In the genomic region with DNA sequence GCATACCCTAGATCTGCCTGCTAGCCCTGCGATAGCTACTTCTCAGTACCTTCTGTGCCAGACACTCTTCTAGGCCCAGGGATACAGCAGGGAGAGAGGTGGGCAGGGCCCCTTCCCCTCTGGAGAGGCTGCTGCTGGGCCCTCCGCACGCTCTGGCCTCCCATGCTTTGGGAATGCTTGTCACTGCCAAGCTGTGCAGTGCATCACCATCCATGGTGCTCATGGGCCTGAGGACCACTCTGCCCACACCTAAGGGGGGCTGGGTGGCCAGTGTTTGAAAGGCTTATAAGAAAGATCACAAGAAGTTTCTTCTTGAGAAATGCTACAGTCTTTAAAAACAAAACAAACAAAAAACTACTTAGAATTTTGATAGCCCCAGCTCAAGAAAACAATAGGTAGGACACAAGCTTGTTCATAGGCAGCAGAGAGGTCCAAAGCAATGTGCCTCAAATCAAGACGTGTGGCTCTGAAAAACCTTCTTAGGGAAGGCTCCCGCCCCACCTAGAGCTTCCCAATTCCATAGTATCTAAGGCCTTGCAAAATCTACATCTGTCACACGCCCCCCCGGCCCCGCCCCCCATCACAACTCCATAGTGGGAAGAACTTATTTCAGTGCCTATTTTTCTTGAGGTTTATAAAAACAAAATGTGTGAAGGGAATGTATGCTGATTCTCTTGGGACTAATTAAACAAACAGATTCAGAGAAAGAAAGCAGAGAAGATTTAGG, we compare ENCODE assay signal across 1 cellular context.
TF ChIP-seq lines count a peak whose summit lies in the region.

No MANE protein-coding gene starts in this region.

TF ChIP-seq in H1, 55 proteins besides CTCF, POLR2A, EP300 and RAD21:
- TF ChIP-seq BCL11A (IDR thresholded peaks at IDR 0.05; ENCODE audit: low read depth in 2 of 2, low read length in 2 of 2) = no peak
- TF ChIP-seq, protein P1, sequence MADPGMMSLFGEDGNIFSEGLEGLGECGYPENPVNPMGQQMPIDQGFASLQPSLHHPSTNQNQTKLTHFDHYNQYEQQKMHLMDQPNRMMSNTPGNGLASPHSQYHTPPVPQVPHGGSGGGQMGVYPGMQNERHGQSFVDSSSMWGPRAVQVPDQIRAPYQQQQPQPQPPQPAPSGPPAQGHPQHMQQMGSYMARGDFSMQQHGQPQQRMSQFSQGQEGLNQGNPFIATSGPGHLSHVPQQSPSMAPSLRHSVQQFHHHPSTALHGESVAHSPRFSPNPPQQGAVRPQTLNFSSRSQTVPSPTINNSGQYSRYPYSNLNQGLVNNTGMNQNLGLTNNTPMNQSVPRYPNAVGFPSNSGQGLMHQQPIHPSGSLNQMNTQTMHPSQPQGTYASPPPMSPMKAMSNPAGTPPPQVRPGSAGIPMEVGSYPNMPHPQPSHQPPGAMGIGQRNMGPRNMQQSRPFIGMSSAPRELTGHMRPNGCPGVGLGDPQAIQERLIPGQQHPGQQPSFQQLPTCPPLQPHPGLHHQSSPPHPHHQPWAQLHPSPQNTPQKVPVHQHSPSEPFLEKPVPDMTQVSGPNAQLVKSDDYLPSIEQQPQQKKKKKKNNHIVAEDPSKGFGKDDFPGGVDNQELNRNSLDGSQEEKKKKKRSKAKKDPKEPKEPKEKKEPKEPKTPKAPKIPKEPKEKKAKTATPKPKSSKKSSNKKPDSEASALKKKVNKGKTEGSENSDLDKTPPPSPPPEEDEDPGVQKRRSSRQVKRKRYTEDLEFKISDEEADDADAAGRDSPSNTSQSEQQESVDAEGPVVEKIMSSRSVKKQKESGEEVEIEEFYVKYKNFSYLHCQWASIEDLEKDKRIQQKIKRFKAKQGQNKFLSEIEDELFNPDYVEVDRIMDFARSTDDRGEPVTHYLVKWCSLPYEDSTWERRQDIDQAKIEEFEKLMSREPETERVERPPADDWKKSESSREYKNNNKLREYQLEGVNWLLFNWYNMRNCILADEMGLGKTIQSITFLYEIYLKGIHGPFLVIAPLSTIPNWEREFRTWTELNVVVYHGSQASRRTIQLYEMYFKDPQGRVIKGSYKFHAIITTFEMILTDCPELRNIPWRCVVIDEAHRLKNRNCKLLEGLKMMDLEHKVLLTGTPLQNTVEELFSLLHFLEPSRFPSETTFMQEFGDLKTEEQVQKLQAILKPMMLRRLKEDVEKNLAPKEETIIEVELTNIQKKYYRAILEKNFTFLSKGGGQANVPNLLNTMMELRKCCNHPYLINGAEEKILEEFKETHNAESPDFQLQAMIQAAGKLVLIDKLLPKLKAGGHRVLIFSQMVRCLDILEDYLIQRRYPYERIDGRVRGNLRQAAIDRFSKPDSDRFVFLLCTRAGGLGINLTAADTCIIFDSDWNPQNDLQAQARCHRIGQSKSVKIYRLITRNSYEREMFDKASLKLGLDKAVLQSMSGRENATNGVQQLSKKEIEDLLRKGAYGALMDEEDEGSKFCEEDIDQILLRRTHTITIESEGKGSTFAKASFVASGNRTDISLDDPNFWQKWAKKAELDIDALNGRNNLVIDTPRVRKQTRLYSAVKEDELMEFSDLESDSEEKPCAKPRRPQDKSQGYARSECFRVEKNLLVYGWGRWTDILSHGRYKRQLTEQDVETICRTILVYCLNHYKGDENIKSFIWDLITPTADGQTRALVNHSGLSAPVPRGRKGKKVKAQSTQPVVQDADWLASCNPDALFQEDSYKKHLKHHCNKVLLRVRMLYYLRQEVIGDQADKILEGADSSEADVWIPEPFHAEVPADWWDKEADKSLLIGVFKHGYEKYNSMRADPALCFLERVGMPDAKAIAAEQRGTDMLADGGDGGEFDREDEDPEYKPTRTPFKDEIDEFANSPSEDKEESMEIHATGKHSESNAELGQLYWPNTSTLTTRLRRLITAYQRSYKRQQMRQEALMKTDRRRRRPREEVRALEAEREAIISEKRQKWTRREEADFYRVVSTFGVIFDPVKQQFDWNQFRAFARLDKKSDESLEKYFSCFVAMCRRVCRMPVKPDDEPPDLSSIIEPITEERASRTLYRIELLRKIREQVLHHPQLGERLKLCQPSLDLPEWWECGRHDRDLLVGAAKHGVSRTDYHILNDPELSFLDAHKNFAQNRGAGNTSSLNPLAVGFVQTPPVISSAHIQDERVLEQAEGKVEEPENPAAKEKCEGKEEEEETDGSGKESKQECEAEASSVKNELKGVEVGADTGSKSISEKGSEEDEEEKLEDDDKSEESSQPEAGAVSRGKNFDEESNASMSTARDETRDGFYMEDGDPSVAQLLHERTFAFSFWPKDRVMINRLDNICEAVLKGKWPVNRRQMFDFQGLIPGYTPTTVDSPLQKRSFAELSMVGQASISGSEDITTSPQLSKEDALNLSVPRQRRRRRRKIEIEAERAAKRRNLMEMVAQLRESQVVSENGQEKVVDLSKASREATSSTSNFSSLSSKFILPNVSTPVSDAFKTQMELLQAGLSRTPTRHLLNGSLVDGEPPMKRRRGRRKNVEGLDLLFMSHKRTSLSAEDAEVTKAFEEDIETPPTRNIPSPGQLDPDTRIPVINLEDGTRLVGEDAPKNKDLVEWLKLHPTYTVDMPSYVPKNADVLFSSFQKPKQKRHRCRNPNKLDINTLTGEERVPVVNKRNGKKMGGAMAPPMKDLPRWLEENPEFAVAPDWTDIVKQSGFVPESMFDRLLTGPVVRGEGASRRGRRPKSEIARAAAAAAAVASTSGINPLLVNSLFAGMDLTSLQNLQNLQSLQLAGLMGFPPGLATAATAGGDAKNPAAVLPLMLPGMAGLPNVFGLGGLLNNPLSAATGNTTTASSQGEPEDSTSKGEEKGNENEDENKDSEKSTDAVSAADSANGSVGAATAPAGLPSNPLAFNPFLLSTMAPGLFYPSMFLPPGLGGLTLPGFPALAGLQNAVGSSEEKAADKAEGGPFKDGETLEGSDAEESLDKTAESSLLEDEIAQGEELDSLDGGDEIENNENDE (IDR thresholded peaks at IDR 0.05; ENCODE audit: insufficient replicate concordance, low read length) = no peak
- TF ChIP-seq JUN (IDR thresholded peaks at IDR 0.05; ENCODE audit: low read depth, low read length) = no peak
- no peak for TF ChIP-seq RXRA (IDR thresholded peaks at IDR 0.05; ENCODE audit: insufficient read depth, low read depth, low read length)
- TF ChIP-seq EZH2 (IDR thresholded peaks at IDR 0.05; ENCODE audit: low read depth, low read length, severe bottlenecking) = no peak
- TF ChIP-seq BRCA1 (IDR thresholded peaks at IDR 0.05; ENCODE audit: low read depth, low read length) = no peak
- no peak for TF ChIP-seq HDAC2 (IDR thresholded peaks at IDR 0.05; ENCODE audit: borderline replicate concordance in 1 of 2, low read depth in 2 of 2, low read length in 2 of 2)
- TF ChIP-seq BACH1 (IDR thresholded peaks at IDR 0.05; ENCODE audit: low read length) = no peak
- no peak for TF ChIP-seq RFX5 (IDR thresholded peaks at IDR 0.05; ENCODE audit: borderline replicate concordance, low read depth, low read length)
- TF ChIP-seq CBX5 (IDR thresholded peaks at IDR 0.05; ENCODE audit: low read depth, low read length) = no peak
- no peak for TF ChIP-seq KDM5A (IDR thresholded peaks at IDR 0.05; ENCODE audit: low read length)
- no peak for TF ChIP-seq TAF7 (optimal IDR thresholded peaks at IDR 0.05; ENCODE audit: borderline replicate concordance, low read depth, low read length)
- no peak for TF ChIP-seq PHF8 (conservative IDR thresholded peaks at IDR 0.05; ENCODE audit: low read depth, low read length)
- no peak for TF ChIP-seq TBP (IDR thresholded peaks at IDR 0.05; ENCODE audit: low read depth, low read length)
- no peak for TF ChIP-seq TCF12 (IDR thresholded peaks at IDR 0.05; ENCODE audit: low read depth, low read length)
- TF ChIP-seq SIX5 (IDR thresholded peaks at IDR 0.05; ENCODE audit: low read depth, low read length) = no peak
- no peak for TF ChIP-seq KDM1A (IDR thresholded peaks at IDR 0.05; ENCODE audit: borderline replicate concordance, low read length)
- TF ChIP-seq CHD1 (IDR thresholded peaks at IDR 0.05; ENCODE audit: low read depth, low read length) = no peak
